In the genomic region with DNA sequence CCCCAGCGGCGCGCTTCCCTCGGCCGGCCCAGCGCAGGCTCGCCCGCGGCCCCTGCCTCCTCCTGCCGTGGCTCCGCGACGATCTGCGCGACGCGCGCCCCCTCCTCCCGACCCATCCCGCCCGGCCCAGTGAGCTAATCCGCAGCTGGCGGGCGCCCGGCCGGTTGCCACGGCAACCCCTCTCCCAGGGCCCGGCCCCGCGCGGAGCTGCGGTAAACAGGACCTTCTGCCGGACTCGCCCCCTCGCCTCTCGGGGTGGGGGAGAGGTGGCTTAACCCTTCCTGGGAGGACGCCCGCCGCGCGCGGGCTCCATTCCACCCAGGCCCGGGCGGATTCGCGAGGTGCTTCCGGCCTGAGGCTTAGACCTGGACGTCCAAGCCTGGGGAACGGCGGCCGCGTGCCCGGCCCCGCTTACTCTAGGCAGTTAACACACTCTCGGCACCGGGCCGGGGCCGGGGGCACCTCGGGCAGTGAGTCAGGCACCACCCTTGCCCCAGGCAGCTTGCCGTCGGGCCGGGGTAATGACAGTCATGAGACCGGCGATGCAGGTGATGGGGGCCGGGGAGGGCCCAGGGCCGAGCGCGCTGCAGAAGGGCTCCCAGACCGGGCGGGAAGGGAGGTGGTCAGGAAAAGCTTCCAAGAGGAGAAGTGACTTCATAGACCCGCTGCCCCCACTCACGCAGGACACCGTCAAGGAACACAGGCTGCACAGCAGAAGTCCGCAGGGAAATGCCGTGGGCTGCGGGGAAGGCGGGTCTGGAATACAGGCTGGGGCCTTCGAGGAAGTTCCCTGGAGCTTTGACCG, we compare ENCODE assay signal across 9 cellular contexts. TPM values are rescaled to one million over a fixed set of nuclear protein-coding genes. Genes with fewer than 3 reads are reported as not detected.
DNase-seq lines count a peak whose midpoint lies in the region; ATAC-seq, FAIRE-seq and TF ChIP-seq lines count a peak whose summit lies in the region.
"Had no signal": no experiment of that assay in that cellular context is flagged by ENCODE, and none has a peak within 500 bp of the region (broad histone marks: within the 10 kb centered on the region; RNA-seq: fewer than 3 reads in every experiment).

A gene with protein sequence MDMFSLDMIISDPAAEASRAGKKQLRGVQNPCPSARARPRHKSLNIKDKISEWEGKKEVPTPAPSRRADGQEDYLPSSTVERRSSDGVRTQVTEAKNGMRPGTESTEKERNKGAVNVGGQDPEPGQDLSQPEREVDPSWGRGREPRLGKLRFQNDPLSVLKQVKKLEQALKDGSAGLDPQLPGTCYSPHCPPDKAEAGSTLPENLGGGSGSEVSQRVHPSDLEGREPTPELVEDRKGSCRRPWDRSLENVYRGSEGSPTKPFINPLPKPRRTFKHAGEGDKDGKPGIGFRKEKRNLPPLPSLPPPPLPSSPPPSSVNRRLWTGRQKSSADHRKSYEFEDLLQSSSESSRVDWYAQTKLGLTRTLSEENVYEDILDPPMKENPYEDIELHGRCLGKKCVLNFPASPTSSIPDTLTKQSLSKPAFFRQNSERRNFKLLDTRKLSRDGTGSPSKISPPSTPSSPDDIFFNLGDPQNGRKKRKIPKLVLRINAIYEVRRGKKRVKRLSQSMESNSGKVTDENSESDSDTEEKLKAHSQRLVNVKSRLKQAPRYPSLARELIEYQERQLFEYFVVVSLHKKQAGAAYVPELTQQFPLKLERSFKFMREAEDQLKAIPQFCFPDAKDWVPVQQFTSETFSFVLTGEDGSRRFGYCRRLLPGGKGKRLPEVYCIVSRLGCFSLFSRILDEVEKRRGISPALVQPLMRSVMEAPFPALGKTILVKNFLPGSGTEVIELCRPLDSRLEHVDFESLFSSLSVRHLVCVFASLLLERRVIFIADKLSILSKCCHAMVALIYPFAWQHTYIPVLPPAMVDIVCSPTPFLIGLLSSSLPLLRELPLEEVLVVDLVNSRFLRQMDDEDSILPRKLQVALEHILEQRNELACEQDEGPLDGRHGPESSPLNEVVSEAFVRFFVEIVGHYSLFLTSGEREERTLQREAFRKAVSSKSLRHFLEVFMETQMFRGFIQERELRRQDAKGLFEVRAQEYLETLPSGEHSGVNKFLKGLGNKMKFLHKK (minus strand): TSS at position 87 of the 805 bp plus-strand sequence. CDS start 38,416 bp downstream, outside the sequence.

- no peak for TF ChIP-seq POLR2A in endothelial cell of umbilical vein (IDR thresholded peaks at IDR 0.05; ENCODE audit: low read depth, low read length)

- FAIRE-seq in endothelial cell of umbilical vein (lab: Jason Lieb, UNC): no peak
- FAIRE-seq: islet of Langerhans had no signal

- no peaks in the 10 kb centered on the region for H3K79me2 ChIP-seq in endothelial cell of umbilical vein (ENCODE audit: control insufficient read depth, insufficient read depth, low read length)

- dilution Hi-C loops in endothelial cell of umbilical vein (cut with MboI; ENCODE audit: extremely low pct_ligation_motif_present, low sequenced_read_pairs): no loop called here

- POLR2A ChIA-PET in HEK293 (lab: Yijun Ruan, JAX): interaction anchor here (0.6 to 1.2 kb wide), 11 partner anchors 9 to 636 kb away, joined by 3 to 10 read pairs (median 4); a partner anchor contains a TSS
- POLR2A ChIA-PET in endothelial cell of umbilical vein (lab: Charles Lee): interaction anchor here (0.7 to 1.1 kb wide), 2 partner anchors 13 to 895 kb away, joined by 5 to 6 read pairs; no protein-coding TSS in a partner anchor

- H3K4me3 ChIP-seq in AG09309 (ENCODE audit: control insufficient read depth, low read depth, low read length): peak within 1 kb of the TSS; percentile 55
- peak within 1 kb of the TSS; percentile 68 for H3K4me3 ChIP-seq in HEK293 (ENCODE audit: low read depth, low read length)
- peak within 1 kb of the TSS in 1 of 3 experiments; percentile 34 for H3K4me3 ChIP-seq in endothelial cell of umbilical vein (replicated peaks in 1 of 3; ENCODE audit: insufficient read depth in 1 of 3, low read depth in 1 of 3, low read length in 3 of 3)

- intact Hi-C loops in endothelial cell of umbilical vein (cut with micrococcal nuclease): no loop called here

- no peaks in the 10 kb centered on the region for H3K9me1 ChIP-seq in endothelial cell of umbilical vein (replicated peaks; ENCODE audit: control insufficient read depth, extremely low read depth, insufficient read depth, low read length)

- H3K36me3 ChIP-seq in HEK293 (ENCODE audit: control insufficient read depth in 2 of 2, insufficient read depth in 1 of 2, low read length in 2 of 2) (no peaks in the 10 kb centered on the region), endothelial cell of umbilical vein (ENCODE audit: control insufficient read depth in 2 of 2, extremely low read depth in 1 of 2, insufficient read depth in 2 of 2, low read length in 2 of 2) (no peaks in the 10 kb centered on the region)

- peak within 1 kb of the TSS; percentile 38; the same call in 1 of the 2 replicates for H3K27ac ChIP-seq in HEK293 (ENCODE audit: extremely low read depth, low read depth, low read length)
- no peak within 1 kb of the TSS for H3K27ac ChIP-seq in endothelial cell of umbilical vein (ENCODE audit: insufficient read depth, low read depth, low read length)
- peak within 1 kb of the TSS; percentile 82 for H3K27ac ChIP-seq in substantia nigra (ENCODE audit: low read depth, low read length, poor library complexity, severe bottlenecking)

- BruUV-seq in endothelial cell of umbilical vein (replicated peaks; lab: Mats Ljungman, UMichigan): no TSS peak

- CTCF ChIA-PET in HEK293 (lab: Yijun Ruan, JAX): interaction anchor here (0.5 to 2.2 kb wide), 6 partner anchors 11 to 789 kb away, joined by 3 to 8 read pairs (median 4); no protein-coding TSS in a partner anchor
- CTCF ChIA-PET in endothelial cell of umbilical vein (lab: Charles Lee): interaction anchor here (1.4 kb wide), 1 partner anchor 123 kb away, joined by 3 read pairs; no protein-coding TSS in a partner anchor

- DNase-seq in AG09309 (ENCODE audit: low read depth) (no peak), endothelial cell of umbilical vein (ENCODE audit: low read depth, low spot score) (peak; percentile 20), lung microvascular endothelial cell (ENCODE audit: low read depth in 2 of 2) (peak; percentile 12 to 35), substantia nigra (lab: John Stamatoyannopoulos, UW) (peak; percentile 17 to 92 (median 72)), HPDE6-E6E7 (ENCODE audit: extremely low spot score) (no peak)

- peak within 1 kb of the TSS; percentile 69 for H2AFZ ChIP-seq in endothelial cell of umbilical vein (ENCODE audit: low read depth, low read length)

- no peaks in the 10 kb centered on the region for H3K9me3 ChIP-seq in HEK293 (ENCODE audit: control insufficient read depth, insufficient read depth, low read depth, low read length)
- H3K9me3 ChIP-seq in endothelial cell of umbilical vein (replicated peaks; ENCODE audit: control insufficient read depth, insufficient read depth, low read length): no peaks in the 10 kb centered on the region

- H3K9ac ChIP-seq in endothelial cell of umbilical vein (replicated peaks; ENCODE audit: extremely low read depth, insufficient read depth, low read length): no peak within 1 kb of the TSS

- peak within 1 kb of the TSS; percentile 50 for H3K4me2 ChIP-seq in endothelial cell of umbilical vein (ENCODE audit: insufficient read depth, low read length)

- H3K27me3 ChIP-seq in endothelial cell of umbilical vein (ENCODE audit: control insufficient read depth in 2 of 2, insufficient read depth in 2 of 2, low read length in 2 of 2): peaks cover 29 to 33% of the 10 kb centered on the region in 2 experiments

- H4K20me1 ChIP-seq in endothelial cell of umbilical vein (replicated peaks; ENCODE audit: control insufficient read depth, extremely low read depth, insufficient read depth, low read length): no peaks in the 10 kb centered on the region

- TF ChIP-seq CTCF in AG09309 (IDR thresholded peaks at IDR 0.05; ENCODE audit: control insufficient read depth, insufficient read depth, low read depth, low read length, missing control alignments) (no peak), HEK293 (tag by site-specific recombination; IDR thresholded peaks at IDR 0.05) (no peak), endothelial cell of umbilical vein (IDR thresholded peaks at IDR 0.05; ENCODE audit: extremely low read depth in 1 of 2, insufficient read depth in 1 of 2, low read depth in 1 of 2, low read length in 2 of 2) (no peak)

- peak; percentile 56 for ATAC-seq in SK-N-SH treated with all-trans-retinoic acid at 6 μM for 48 hours
- ATAC-seq in HG03565 (IDR thresholded peaks at IDR 0.05; ENCODE audit: unreplicated experiment): no peak

- H3K4me1 ChIP-seq in HEK293 (ENCODE audit: control insufficient read depth, insufficient read depth, low read length): no peaks in the 10 kb centered on the region
- peaks cover 2% of the 10 kb centered on the region for H3K4me1 ChIP-seq in endothelial cell of umbilical vein (ENCODE audit: control insufficient read depth, extremely low read depth, insufficient read depth, low read length)

TF ChIP-seq in HEK293, 187 proteins besides CTCF, POLR2A, EP300 and RAD21 (continues in another document):
- no peak for TF ChIP-seq ZNF433 (tag by site-specific recombination; IDR thresholded peaks at IDR 0.05; ENCODE audit: low read depth)

TF ChIP-seq in SK-N-SH treated with all-trans-retinoic acid at 6 μM for 48 hours, 23 proteins besides CTCF, POLR2A, EP300 and RAD21 (continues in another document):
- no peak for TF ChIP-seq TOX (CRISPR knock-in tag; IDR thresholded peaks at IDR 0.05; ENCODE audit: borderline replicate concordance)
- peak; percentile 67; the same call in 1 of the 2 replicates for TF ChIP-seq ESRRG (CRISPR knock-in tag; IDR thresholded peaks at IDR 0.05)
- TF ChIP-seq ZFP3 (CRISPR knock-in tag; IDR thresholded peaks at IDR 0.05): 0 out of 2 replicates have a peak, but pooled peaks have one; percentile 25

TF ChIP-seq in endothelial cell of umbilical vein, 7 proteins besides CTCF, POLR2A, EP300 and RAD21:
- TF ChIP-seq, protein P1, sequence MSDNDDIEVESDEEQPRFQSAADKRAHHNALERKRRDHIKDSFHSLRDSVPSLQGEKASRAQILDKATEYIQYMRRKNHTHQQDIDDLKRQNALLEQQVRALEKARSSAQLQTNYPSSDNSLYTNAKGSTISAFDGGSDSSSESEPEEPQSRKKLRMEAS (IDR thresholded peaks at IDR 0.05; ENCODE audit: insufficient read depth, insufficient read length): no peak
- peak; percentile 26 for TF ChIP-seq EZH2 (IDR thresholded peaks at IDR 0.05; ENCODE audit: borderline replicate concordance, low read depth, low read length, severe bottlenecking)

RNA-seq across cellular contexts. Expression of the gene that starts here (rescaled TPM):
- total RNA-seq in endothelial cell of umbilical vein (0.33 TPM in 1 of 2 replicates, not detected in the other), lung microvascular endothelial cell (0.22 and 1.6 TPM in 2 replicates)
- polyA plus RNA-seq in endothelial cell of umbilical vein: 0.03 TPM in 1 of 2 replicates, not detected in the other
- polyA plus RNA-seq in endothelial cell of umbilical vein (2011; cell fraction: cytosol; rRNA removed): 0.14 TPM in 1 of 2 replicates, not detected in the other
- polyA plus RNA-seq in endothelial cell of umbilical vein (2011; cell fraction: nucleus; rRNA removed): 0.04 and 0.06 TPM in 2 replicates
- not detected in 2 replicates for polyA plus RNA-seq in endothelial cell of umbilical vein (2012)
- polyA minus RNA-seq in endothelial cell of umbilical vein: 0.72 TPM in 1 of 2 replicates, not detected in the other
- not detected for polyA minus RNA-seq in endothelial cell of umbilical vein (2011; cell fraction: cytosol; rRNA and poly(A)+ RNA removed)
- not detected in 2 replicates for polyA minus RNA-seq in endothelial cell of umbilical vein (2011; cell fraction: nucleus; rRNA and poly(A)+ RNA removed)

Comparison
In these comparisons a context has a peak if more than half of its experiments do, and no peak if none do; other contexts are left out.
1. Peak in DNase-seq and H3K4me2 ChIP-seq in endothelial cell of umbilical vein; RNA of the gene not detected or under 1 TPM.
2. DNase-seq: peak in lung microvascular endothelial cell (2 of 2) and substantia nigra (49 of 49); none in AG09309 (single experiment) and HPDE6-E6E7 (single experiment).